ENCODE assay signal across 8 cellular contexts in the genomic region with DNA sequence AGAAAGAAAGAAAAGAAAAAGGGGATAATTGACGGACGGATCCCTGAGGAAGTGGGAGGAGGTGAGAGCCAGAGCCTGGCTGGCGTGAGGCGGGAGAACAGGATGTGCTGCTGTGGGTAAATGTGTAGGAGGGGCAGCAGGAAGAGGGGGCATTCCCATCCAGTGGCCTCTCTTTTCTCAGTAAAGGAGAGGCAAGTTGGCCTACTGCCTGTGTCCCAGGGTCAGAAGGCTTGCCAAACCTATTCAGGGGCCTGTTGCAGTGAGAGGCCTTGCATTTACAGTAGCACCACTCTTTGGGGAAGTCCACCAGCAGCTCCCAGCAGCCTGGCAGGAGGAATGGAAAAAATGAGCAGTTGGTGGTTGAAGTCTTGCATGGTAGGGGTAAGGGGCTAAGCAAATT.
A peak's percentile ranks its signal among the peaks of the same experiment; 100 is the strongest.
DNase-seq lines count a peak whose midpoint lies in the region; ATAC-seq and TF ChIP-seq lines count a peak whose summit lies in the region.

No MANE protein-coding gene starts in this region.

- H3K27me3 ChIP-seq in Loucy (ENCODE audit: insufficient read depth, low read length, poor library complexity, severe bottlenecking): no peaks in the 10 kb centered on the region

- no peaks in the 10 kb centered on the region for H3K9me3 ChIP-seq in Loucy (ENCODE audit: insufficient read depth, low read depth, low read length)

- H3K4me3 ChIP-seq in Loucy (ENCODE audit: low read length, poor library complexity, severe bottlenecking): no peak overlapping the region

- H3K4me1 Mint-ChIP-seq in stimulated activated effector memory CD8-positive, alpha-beta T cell treated with anti-CD3 and anti-CD28 coated beads, Interleukin-12 subunit alpha, Interleukin-12 subunit beta, amount 100 ng/mL, for 72 hours: peaks cover 66% of the 10 kb centered on the region

- TF ChIP-seq CTCF in Loucy (conservative IDR thresholded peaks at IDR 0.05; ENCODE audit: low read length): no peak

- peak overlapping the region; percentile 90 for H3K27ac Mint-ChIP-seq in stimulated activated effector memory CD8-positive, alpha-beta T cell treated with anti-CD3 and anti-CD28 coated beads, Interleukin-12 subunit alpha, Interleukin-12 subunit beta, amount 100 ng/mL, for 72 hours

- no peaks in the 10 kb centered on the region for H3K36me3 ChIP-seq in Loucy (ENCODE audit: insufficient read depth, low read length)

- peaks cover 11% of the 10 kb centered on the region for H3K36me3 Mint-ChIP-seq in stimulated activated effector memory CD8-positive, alpha-beta T cell treated with anti-CD3 and anti-CD28 coated beads, Interleukin-12 subunit alpha, Interleukin-12 subunit beta, amount 100 ng/mL, for 72 hours

- H3K9me2 ChIP-seq in Loucy (replicated peaks; ENCODE audit: low read depth, low read length): no peaks in the 10 kb centered on the region

- H3K9me3 Mint-ChIP-seq in stimulated activated effector memory CD8-positive, alpha-beta T cell treated with anti-CD3 and anti-CD28 coated beads, Interleukin-12 subunit alpha, Interleukin-12 subunit beta, amount 100 ng/mL, for 72 hours: no peaks in the 10 kb centered on the region

- H2AFZ ChIP-seq in Loucy (ENCODE audit: low read length): no peak overlapping the region

- H3K4me2 ChIP-seq in Loucy (ENCODE audit: low read depth, low read length, poor library complexity, severe bottlenecking): no peak overlapping the region

- no peak for ATAC-seq in stimulated activated effector memory CD8-positive, alpha-beta T cell treated with anti-CD3 and anti-CD28 coated beads, Interleukin-12 subunit alpha, Interleukin-12 subunit beta, amount 100 ng/mL, for 72 hours
- ATAC-seq in GM18519 (IDR thresholded peaks at IDR 0.05; ENCODE audit: low FRiP score, unreplicated experiment): no peak

- H3K79me2 ChIP-seq in Loucy (ENCODE audit: insufficient read depth, low read length): peaks cover 8% of the 10 kb centered on the region; the same call in 1 of the 2 replicates

- peaks cover 4% of the 10 kb centered on the region for H3F3A ChIP-seq in Loucy (ENCODE audit: low read depth)

- H3K4me1 ChIP-seq in Loucy (ENCODE audit: insufficient read depth, low read length, poor library complexity, severe bottlenecking): peaks cover 44% of the 10 kb centered on the region

- H3K4me3 Mint-ChIP-seq in stimulated activated effector memory CD8-positive, alpha-beta T cell treated with anti-CD3 and anti-CD28 coated beads, Interleukin-12 subunit alpha, Interleukin-12 subunit beta, amount 100 ng/mL, for 72 hours: peak overlapping the region; percentile 35

- peak overlapping the region; percentile 35 for H3K9ac ChIP-seq in Loucy (ENCODE audit: low read depth, low read length, poor library complexity, severe bottlenecking)

- DNase-seq in amniotic epithelial cell (ENCODE audit: low read depth) (peak; percentile 96), iPS-NIHi7 (ENCODE audit: extremely low spot score) (peak; percentile 66), KG1 (lab: John Stamatoyannopoulos, UW) (no peak), NAMALWA (ENCODE audit: low spot score) (no peak), DMS53 treated with DMSO at 0.1 percent for 48 hours (lab: John Stamatoyannopoulos, UW; ENCODE audit: unreplicated experiment) (no peak)
- no peak for DNase-seq in stimulated activated effector memory CD8-positive, alpha-beta T cell treated with anti-CD3 and anti-CD28 coated beads, Interleukin-12 subunit alpha, Interleukin-12 subunit beta, amount 100 ng/mL, for 72 hours (ENCODE audit: low spot score in 2 of 2)

- H4K20me1 ChIP-seq in Loucy (ENCODE audit: insufficient read depth, low read length, poor library complexity, severe bottlenecking): no peaks in the 10 kb centered on the region

Comparison
In these comparisons a context has a peak if more than half of its experiments do, and no peak if none do; other contexts are left out.
1. DNase-seq: peak in amniotic epithelial cell (single experiment) and iPS-NIHi7 (single experiment); none in stimulated activated effector memory CD8-positive, alpha-beta T cell treated with anti-CD3 and anti-CD28 coated beads, Interleukin-12 subunit alpha, Interleukin-12 subunit beta, amount 100 ng/mL, for 72 hours (0 of 2), KG1 (single experiment), NAMALWA (single experiment) and DMS53 treated with DMSO at 0.1 percent for 48 hours (single experiment).